2 cellular contexts compared by ENCODE assay signal in the genomic region with DNA sequence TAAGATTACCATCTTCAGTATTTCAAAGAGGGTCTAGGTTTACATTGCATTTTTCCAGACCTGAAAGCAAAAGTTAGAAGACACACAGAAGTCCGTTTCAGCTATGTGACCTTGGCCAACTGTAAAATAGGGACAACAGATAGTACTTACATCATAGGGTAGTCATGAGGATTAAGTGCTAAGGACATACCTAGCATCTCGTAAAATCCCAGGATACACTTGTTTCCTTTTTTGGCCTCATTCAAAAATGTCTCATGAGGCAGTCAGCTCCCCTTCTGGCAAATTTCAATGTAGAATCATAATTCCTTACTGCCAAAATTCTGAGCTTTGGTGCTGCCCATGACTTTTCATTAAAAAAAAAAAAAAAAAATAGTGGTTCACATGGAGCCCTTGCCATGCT.
TF ChIP-seq lines count a peak whose summit lies in the region.

No MANE protein-coding gene starts in this region.

TF ChIP-seq in A549, 52 proteins besides CTCF, POLR2A, EP300 and RAD21:
- TF ChIP-seq ZFP36 (IDR thresholded peaks at IDR 0.05; ENCODE audit: borderline replicate concordance, partially characterized antibody) (no peak), EHMT2 (IDR thresholded peaks at IDR 0.05; ENCODE audit: low read depth) (no peak), ZNF302 (CRISPR knock-in tag; IDR thresholded peaks at IDR 0.05) (no peak), CHD2 (IDR thresholded peaks at IDR 0.05; ENCODE audit: low read length, partially characterized antibody) (no peak), HOXB5 (CRISPR knock-in tag; IDR thresholded peaks at IDR 0.05) (no peak; the same call in 1 of the 2 replicates), FOSL2 (IDR thresholded peaks at IDR 0.05) (no peak), FOSL2 (CRISPR knock-in tag; IDR thresholded peaks at IDR 0.05) (peak; percentile 24; the same call in 1 of the 2 replicates), HOXA7 (CRISPR knock-in tag; IDR thresholded peaks at IDR 0.05) (0 out of 2 replicates have a peak, but pooled peaks have one; percentile 43), JUN (IDR thresholded peaks at IDR 0.05) (no peak), RFX5 (IDR thresholded peaks at IDR 0.05) (no peak), NFE2L2 (conservative IDR thresholded peaks at IDR 0.05; ENCODE audit: low read length) (no peak), ESRRA (IDR thresholded peaks at IDR 0.05; ENCODE audit: borderline replicate concordance, low read length) (no peak), EHF (CRISPR knock-in tag; IDR thresholded peaks at IDR 0.05) (no peak), GATA3 (IDR thresholded peaks at IDR 0.05; ENCODE audit: borderline replicate concordance) (no peak), TFCP2L1 (CRISPR knock-in tag; IDR thresholded peaks at IDR 0.05) (no peak)
- TF ChIP-seq, protein P1, sequence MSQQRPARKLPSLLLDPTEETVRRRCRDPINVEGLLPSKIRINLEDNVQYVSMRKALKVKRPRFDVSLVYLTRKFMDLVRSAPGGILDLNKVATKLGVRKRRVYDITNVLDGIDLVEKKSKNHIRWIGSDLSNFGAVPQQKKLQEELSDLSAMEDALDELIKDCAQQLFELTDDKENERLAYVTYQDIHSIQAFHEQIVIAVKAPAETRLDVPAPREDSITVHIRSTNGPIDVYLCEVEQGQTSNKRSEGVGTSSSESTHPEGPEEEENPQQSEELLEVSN (IDR thresholded peaks at IDR 0.05; ENCODE audit: borderline replicate concordance, low read depth): no peak
- TF ChIP-seq, protein P2, sequence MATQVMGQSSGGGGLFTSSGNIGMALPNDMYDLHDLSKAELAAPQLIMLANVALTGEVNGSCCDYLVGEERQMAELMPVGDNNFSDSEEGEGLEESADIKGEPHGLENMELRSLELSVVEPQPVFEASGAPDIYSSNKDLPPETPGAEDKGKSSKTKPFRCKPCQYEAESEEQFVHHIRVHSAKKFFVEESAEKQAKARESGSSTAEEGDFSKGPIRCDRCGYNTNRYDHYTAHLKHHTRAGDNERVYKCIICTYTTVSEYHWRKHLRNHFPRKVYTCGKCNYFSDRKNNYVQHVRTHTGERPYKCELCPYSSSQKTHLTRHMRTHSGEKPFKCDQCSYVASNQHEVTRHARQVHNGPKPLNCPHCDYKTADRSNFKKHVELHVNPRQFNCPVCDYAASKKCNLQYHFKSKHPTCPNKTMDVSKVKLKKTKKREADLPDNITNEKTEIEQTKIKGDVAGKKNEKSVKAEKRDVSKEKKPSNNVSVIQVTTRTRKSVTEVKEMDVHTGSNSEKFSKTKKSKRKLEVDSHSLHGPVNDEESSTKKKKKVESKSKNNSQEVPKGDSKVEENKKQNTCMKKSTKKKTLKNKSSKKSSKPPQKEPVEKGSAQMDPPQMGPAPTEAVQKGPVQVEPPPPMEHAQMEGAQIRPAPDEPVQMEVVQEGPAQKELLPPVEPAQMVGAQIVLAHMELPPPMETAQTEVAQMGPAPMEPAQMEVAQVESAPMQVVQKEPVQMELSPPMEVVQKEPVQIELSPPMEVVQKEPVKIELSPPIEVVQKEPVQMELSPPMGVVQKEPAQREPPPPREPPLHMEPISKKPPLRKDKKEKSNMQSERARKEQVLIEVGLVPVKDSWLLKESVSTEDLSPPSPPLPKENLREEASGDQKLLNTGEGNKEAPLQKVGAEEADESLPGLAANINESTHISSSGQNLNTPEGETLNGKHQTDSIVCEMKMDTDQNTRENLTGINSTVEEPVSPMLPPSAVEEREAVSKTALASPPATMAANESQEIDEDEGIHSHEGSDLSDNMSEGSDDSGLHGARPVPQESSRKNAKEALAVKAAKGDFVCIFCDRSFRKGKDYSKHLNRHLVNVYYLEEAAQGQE (IDR thresholded peaks at IDR 0.05): no peak

TF ChIP-seq in HEK293, 187 proteins besides CTCF, POLR2A, EP300 and RAD21:
- TF ChIP-seq OSR2 (tag by site-specific recombination; IDR thresholded peaks at IDR 0.05) (no peak), ZNF146 (tag by site-specific recombination; IDR thresholded peaks at IDR 0.05) (no peak), ZNF529 (tag by site-specific recombination; IDR thresholded peaks at IDR 0.05; ENCODE audit: insufficient replicate concordance) (no peak), GLI4 (tag by site-specific recombination; IDR thresholded peaks at IDR 0.05) (no peak), PRDM1 (tag by site-specific recombination; IDR thresholded peaks at IDR 0.05) (no peak), FEZF1 (tag by site-specific recombination; IDR thresholded peaks at IDR 0.05) (no peak), ZFP69B (tag by site-specific recombination; IDR thresholded peaks at IDR 0.05) (no peak), ZNF366 (tag by site-specific recombination; conservative IDR thresholded peaks at IDR 0.05) (peak; percentile 28; the same call in 1 of the 2 replicates), ZNF843 (tag by site-specific recombination; IDR thresholded peaks at IDR 0.05) (no peak), ZNF623 (tag by site-specific recombination; IDR thresholded peaks at IDR 0.05) (no peak), SP3 (tag by site-specific recombination; IDR thresholded peaks at IDR 0.05) (0 out of 2 replicates have a peak, but pooled peaks have one; percentile 11)
- TF ChIP-seq, protein P3, sequence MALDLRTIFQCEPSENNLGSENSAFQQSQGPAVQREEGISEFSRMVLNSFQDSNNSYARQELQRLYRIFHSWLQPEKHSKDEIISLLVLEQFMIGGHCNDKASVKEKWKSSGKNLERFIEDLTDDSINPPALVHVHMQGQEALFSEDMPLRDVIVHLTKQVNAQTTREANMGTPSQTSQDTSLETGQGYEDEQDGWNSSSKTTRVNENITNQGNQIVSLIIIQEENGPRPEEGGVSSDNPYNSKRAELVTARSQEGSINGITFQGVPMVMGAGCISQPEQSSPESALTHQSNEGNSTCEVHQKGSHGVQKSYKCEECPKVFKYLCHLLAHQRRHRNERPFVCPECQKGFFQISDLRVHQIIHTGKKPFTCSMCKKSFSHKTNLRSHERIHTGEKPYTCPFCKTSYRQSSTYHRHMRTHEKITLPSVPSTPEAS (tag by site-specific recombination; IDR thresholded peaks at IDR 0.05): no peak
